7 cellular contexts compared by ENCODE assay signal in genomic region chr15:77659350-77660321, GRCh38. TPM values are rescaled to one million over a fixed set of nuclear protein-coding genes. Genes with fewer than 3 reads are reported as not detected.
DNase-seq lines count a peak whose midpoint lies in the region; ATAC-seq, FAIRE-seq and TF ChIP-seq lines count a peak whose summit lies in the region.

No MANE protein-coding gene starts in this region.

- FAIRE-seq in H1 (lab: Jason Lieb, UNC), result no peak

- no peak overlapping the region for H3K9ac ChIP-seq in H1 (replicated peaks in 1 of 4; ENCODE audit: extremely low read depth in 1 of 4, low read depth in 3 of 4, low read length in 3 of 4)

- H3K9me3 ChIP-seq in Peyer's patch (no peaks in the 10 kb centered on the region), H1 (ENCODE audit: insufficient read depth in 2 of 2, low read depth in 1 of 2, low read length in 1 of 2) (no peaks in the 10 kb centered on the region)

- no peak overlapping the region for H2BK120ac ChIP-seq in H1 (replicated peaks; ENCODE audit: low read depth, low read length)

- H4K5ac ChIP-seq in H1 (ENCODE audit: insufficient read length, low read depth, low read length), result no peak overlapping the region

- H3K23me2 ChIP-seq in H1 (ENCODE audit: low read depth, low read length), result no peaks in the 10 kb centered on the region

- no peaks in the 10 kb centered on the region for H3K4me1 ChIP-seq in Peyer's patch
- H3K4me1 ChIP-seq in H1 (replicated peaks in 1 of 4; ENCODE audit: control insufficient read depth in 3 of 4, insufficient read depth in 4 of 4, low read length in 3 of 4), result peaks cover 0 to 16% (median 10%) of the 10 kb centered on the region in 4 experiments; a peak in 5 of 7 replicates

- no peaks in the 10 kb centered on the region for H3K79me2 ChIP-seq in H1 (ENCODE audit: control insufficient read depth in 1 of 2, insufficient read depth in 2 of 2, low read length in 2 of 2)

- H3K14ac ChIP-seq in H1 (ENCODE audit: insufficient read length), result no peak overlapping the region

- no peak for TF ChIP-seq EP300 in H1 (IDR thresholded peaks at IDR 0.05; ENCODE audit: borderline replicate concordance in 1 of 2, low read depth in 2 of 2, low read length in 2 of 2)

- WGBS in H1 (ENCODE audit: extremely low coverage in 1 of 2, insufficient coverage in 1 of 2, insufficient read length in 1 of 2, insufficient replicate concordance in 2 of 2, low coverage in 1 of 2, low lambda C conversion rate in 2 of 2, missing lambda C conversion rate in 1 of 2), 2 experiments, result 81% methylated on average over 10 of the region's 12 CpGs; no CpG with 5 or more reads in 1 of the 2 experiments

- H2AK5ac ChIP-seq in H1 (ENCODE audit: low read depth, low read length), result no peak overlapping the region

- CTCF ChIA-PET in H1 (lab: Charles Lee; ENCODE audit: partially characterized antibody), result interaction anchor here (0.6 to 19.2 kb wide), 24 partner anchors 8 to 523 kb away, joined by 3 to 361 read pairs (median 4); partner anchors contain the start of gene LINGO1

- no peaks in the 10 kb centered on the region for H4K20me1 ChIP-seq in H1 (replicated peaks in 1 of 2; ENCODE audit: control insufficient read depth in 1 of 2, insufficient read depth in 2 of 2, low read length in 2 of 2)

- H2BK20ac ChIP-seq in H1 (ENCODE audit: low read length), result peak overlapping the region; percentile 63; the same call in 1 of the 2 replicates

- H3K27ac ChIP-seq in Peyer's patch (no peak overlapping the region), H1 (ENCODE audit: low read depth, low read length) (no peak overlapping the region)

- TF ChIP-seq POLR2A in Peyer's patch (IDR thresholded peaks at IDR 0.05) (no peak), H1 (IDR thresholded peaks at IDR 0.05; ENCODE audit: control extremely low read depth in 1 of 2, low read depth in 2 of 2, low read length in 2 of 2) (no peak)

- H2BK15ac ChIP-seq in H1 (ENCODE audit: low read length), result peak overlapping the region; percentile 94

- H3K18ac ChIP-seq in H1 (ENCODE audit: extremely low read depth, low read length), result peak overlapping the region; percentile 48; the same call in 1 of the 2 replicates

- no peak overlapping the region for H3K56ac ChIP-seq in H1 (replicated peaks; ENCODE audit: insufficient read length, low read depth, low read length)

- H4K91ac ChIP-seq in H1 (replicated peaks; ENCODE audit: insufficient read length, low read length), result peak overlapping the region; percentile 45

- peak overlapping the region; percentile 89; the same call in 1 of the 2 replicates for H2BK12ac ChIP-seq in H1 (ENCODE audit: low read depth, low read length)

- no peaks in the 10 kb centered on the region for H3K79me1 ChIP-seq in H1 (ENCODE audit: low read depth, low read length)

- H3K4ac ChIP-seq in H1 (replicated peaks; ENCODE audit: insufficient read length, low read depth, low read length), result no peak overlapping the region

- ATAC-seq in GM19328 (IDR thresholded peaks at IDR 0.05; ENCODE audit: unreplicated experiment) (no peak), HG03135 (IDR thresholded peaks at IDR 0.05; ENCODE audit: unreplicated experiment) (no peak)

- TF ChIP-seq RAD21 in H1 (IDR thresholded peaks at IDR 0.05 in 1 of 2, conservative IDR thresholded peaks at IDR 0.05 in 1 of 2; ENCODE audit: low read depth in 2 of 2, low read length in 2 of 2), result peak; percentile 55 to 64

- H3K36me3 ChIP-seq in Peyer's patch (no peaks in the 10 kb centered on the region), H1 (ENCODE audit: control insufficient read depth in 2 of 4, insufficient read depth in 4 of 4, low read length in 3 of 4) (no peaks in the 10 kb centered on the region)

- DNase-seq in EH (ENCODE audit: low read depth) (peak; percentile 65), HPDE6-E6E7 (ENCODE audit: extremely low spot score) (peak; percentile 61), Peyer's patch (peak in 2 of 3 donors; percentile 64 to 76), H1 (ENCODE audit: low read depth in 1 of 2, low spot score in 2 of 2) (peak in 1 of 2 experiments; percentile 76), non-pigmented ciliary epithelial cell (ENCODE audit: low read depth) (peak; percentile 5)

- H2AFZ ChIP-seq in H1 (ENCODE audit: low read length), result no peak overlapping the region

- TF ChIP-seq CTCF in Peyer's patch (IDR thresholded peaks at IDR 0.05), result peak in 4 of 6 experiments; percentile 16 to 23 (median 22)
- peak; percentile 53 to 66 (median 55); a peak in 3 of 4 replicates for TF ChIP-seq CTCF in H1 (IDR thresholded peaks at IDR 0.05; ENCODE audit: control extremely low read depth in 1 of 3, insufficient read depth in 1 of 3, low read depth in 1 of 3, low read length in 3 of 3)

- H4K8ac ChIP-seq in H1 (ENCODE audit: extremely low read depth, insufficient read depth, low read length), result no peak overlapping the region

- H3K4me2 ChIP-seq in H1 (ENCODE audit: insufficient read depth in 1 of 2, low read depth in 2 of 2, low read length in 2 of 2), result no peak overlapping the region

- POLR2A ChIA-PET in H1 (lab: Charles Lee; ENCODE audit: partially characterized antibody), result interaction anchor here (0.8 kb wide), 1 partner anchor 27 kb away, joined by 3 read pairs; no protein-coding TSS in a partner anchor

- H3K27me3 ChIP-seq in Peyer's patch (no peaks in the 10 kb centered on the region), H1 (replicated peaks in 1 of 4; ENCODE audit: control insufficient read depth in 3 of 4, extremely low read depth in 1 of 4, insufficient read depth in 3 of 4, low read length in 3 of 4) (no peaks in the 10 kb centered on the region)

- H2BK5ac ChIP-seq in H1 (ENCODE audit: low read depth, low read length), result no peak overlapping the region

- no peak overlapping the region for H3K23ac ChIP-seq in H1 (ENCODE audit: insufficient read length)

- no peak overlapping the region for H3K4me3 ChIP-seq in Peyer's patch
- no peak overlapping the region for H3K4me3 ChIP-seq in H1 (ENCODE audit: extremely low read depth in 1 of 4, insufficient read depth in 2 of 4, low read depth in 3 of 4, low read length in 4 of 4)

TF ChIP-seq in H1, 55 proteins besides CTCF, POLR2A, EP300 and RAD21:
- TF ChIP-seq RNF2 (IDR thresholded peaks at IDR 0.05; ENCODE audit: borderline replicate concordance, low read depth, low read length, missing control alignments, poor library complexity, severe bottlenecking), result no peak
- TF ChIP-seq SIRT6 (IDR thresholded peaks at IDR 0.05; ENCODE audit: low read length), result no peak
- TF ChIP-seq KDM4A (IDR thresholded peaks at IDR 0.05; ENCODE audit: low read depth, low read length, severe bottlenecking), result no peak
- TF ChIP-seq ATF3 (IDR thresholded peaks at IDR 0.05; ENCODE audit: insufficient read depth, low read depth, low read length), result no peak
- no peak for TF ChIP-seq CEBPB (IDR thresholded peaks at IDR 0.05; ENCODE audit: low read depth, low read length)
- TF ChIP-seq BRCA1 (IDR thresholded peaks at IDR 0.05; ENCODE audit: low read depth, low read length), result no peak
- no peak for TF ChIP-seq CBX8 (IDR thresholded peaks at IDR 0.05; ENCODE audit: borderline replicate concordance, low read depth, low read length)
- TF ChIP-seq EZH2 (IDR thresholded peaks at IDR 0.05; ENCODE audit: low read depth, low read length, severe bottlenecking), result no peak
- TF ChIP-seq FOSL1 (IDR thresholded peaks at IDR 0.05; ENCODE audit: insufficient read depth, low read depth, low read length), result no peak
- TF ChIP-seq RFX5 (IDR thresholded peaks at IDR 0.05; ENCODE audit: borderline replicate concordance, low read depth, low read length), result no peak

RNA-seq across cellular contexts. Expression of gene LINGO1, which starts 26.9 kb away (rescaled TPM):
- 1 to 10 TPM in 1 of 4 donors, not detected in 3; 3.0 TPM for total RNA-seq in Peyer's patch
- 56.4 and 57.1 TPM in 2 replicates for total RNA-seq in H1 (2021; fragmentation: NEBNext Ultra II Directional; extraction: Animal tissue kit (Norgen Biotek cat#: 25700))
- polyA plus RNA-seq in H1 (2011; rRNA removed), result 114 and 166 TPM in 2 replicates
- 51.3 TPM for polyA plus RNA-seq in H1 (2011; cell fraction: cytosol; rRNA removed)
- 94.7 TPM for polyA plus RNA-seq in H1 (2011; cell fraction: nucleus; rRNA removed)
- 31.6 to 91.8 TPM (median 75.5 TPM) in 4 replicates for polyA plus RNA-seq in H1 (2012, experiment 1 of 2)
- 55.3 TPM for polyA plus RNA-seq in H1 (2012, experiment 2 of 2)
- 73.3 TPM for polyA plus RNA-seq in H1 (2013, experiment 1 of 2)
- 75.1 TPM for polyA plus RNA-seq in H1 (2013, experiment 2 of 2)
- polyA minus RNA-seq in H1 (2011; rRNA and poly(A)+ RNA removed), result 33.5 and 61.7 TPM in 2 replicates
- 36.0 TPM for polyA minus RNA-seq in H1 (2011; cell fraction: cytosol; rRNA and poly(A)+ RNA removed)
- polyA minus RNA-seq in H1 (2011; cell fraction: nucleus; rRNA and poly(A)+ RNA removed), result 39.2 TPM

Comparison
In these comparisons a context has a peak if more than half of its experiments do, and no peak if none do; other contexts are left out.
1. RNA of gene LINGO1, which starts 26.9 kb away (total RNA-seq): 56.4 to 57.1 TPM in H1; 3.0 TPM in Peyer's patch; every median in the first group is over 10 times any median in the second.